23 cellular contexts compared by ENCODE assay signal in genomic region chr7:121406866-121407439, GRCh38. TPM values are rescaled to one million over a fixed set of nuclear protein-coding genes. Genes with fewer than 3 reads are reported as not detected.
DNase-seq lines count a peak whose midpoint lies in the region; FAIRE-seq and TF ChIP-seq lines count a peak whose summit lies in the region.
"Had no signal": no experiment of that assay in that cellular context is flagged by ENCODE, and none has a peak within 500 bp of the region (broad histone marks: within the 10 kb centered on the region; RNA-seq: fewer than 3 reads in every experiment).

No MANE protein-coding gene starts in this region.

- H3K27ac Mint-ChIP-seq in Caco-2 (ENCODE audit: unreplicated experiment) = peak overlapping the region; percentile 79
- H3K27ac Mint-ChIP-seq: CD14-positive monocyte, HFFc6 had no signal

- H4K8ac ChIP-seq in H1 (ENCODE audit: extremely low read depth, insufficient read depth, low read length) = no peak overlapping the region

- no peak overlapping the region for H3K9ac ChIP-seq in H1 (replicated peaks in 1 of 4; ENCODE audit: extremely low read depth in 1 of 4, low read depth in 3 of 4, low read length in 3 of 4)

- no peak overlapping the region for H2BK20ac ChIP-seq in H1 (ENCODE audit: low read length)

- no peak overlapping the region for H3K4me3 Mint-ChIP-seq in Caco-2 (ENCODE audit: unreplicated experiment)
- H3K4me3 Mint-ChIP-seq: CD14-positive monocyte, HFFc6 had no signal

- TF ChIP-seq CTCF in Caco-2 (IDR thresholded peaks at IDR 0.05; ENCODE audit: insufficient read depth in 1 of 2, low read depth in 1 of 2, low read length in 1 of 2, severe bottlenecking in 1 of 2, unreplicated experiment in 1 of 2) (no peak), H1 (IDR thresholded peaks at IDR 0.05; ENCODE audit: control extremely low read depth in 1 of 3, insufficient read depth in 1 of 3, low read depth in 1 of 3, low read length in 3 of 3) (no peak), prostate gland (IDR thresholded peaks at IDR 0.05) (no peak)

- H2BK5ac ChIP-seq in H1 (ENCODE audit: low read depth, low read length) = no peak overlapping the region

- TF ChIP-seq POLR2A in H1 (IDR thresholded peaks at IDR 0.05; ENCODE audit: control extremely low read depth in 1 of 2, low read depth in 2 of 2, low read length in 2 of 2) (no peak), prostate gland (IDR thresholded peaks at IDR 0.05) (no peak)

- H3K36me3 ChIP-seq in Caco-2 (ENCODE audit: control insufficient read depth, insufficient read depth, low read length) (no peaks in the 10 kb centered on the region), H1 (ENCODE audit: control insufficient read depth in 2 of 4, insufficient read depth in 4 of 4, low read length in 3 of 4) (no peaks in the 10 kb centered on the region), prostate gland (no peaks in the 10 kb centered on the region)
- H3K36me3 ChIP-seq: MG63 had no signal

- H2AFZ ChIP-seq in H1 (ENCODE audit: low read length) = no peak overlapping the region

- no peak overlapping the region for H3K14ac ChIP-seq in H1 (ENCODE audit: insufficient read length)

- H3K4me1 Mint-ChIP-seq in Caco-2 (ENCODE audit: low read depth, unreplicated experiment) = peaks cover 15% of the 10 kb centered on the region
- H3K4me1 Mint-ChIP-seq: CD14-positive monocyte had no signal

- no peak overlapping the region for H2BK12ac ChIP-seq in H1 (ENCODE audit: low read depth, low read length)

- H2BK15ac ChIP-seq in H1 (ENCODE audit: low read length) = no peak overlapping the region

- H3K23ac ChIP-seq in H1 (ENCODE audit: insufficient read length) = no peak overlapping the region

- no peak for TF ChIP-seq EP300 in H1 (IDR thresholded peaks at IDR 0.05; ENCODE audit: borderline replicate concordance in 1 of 2, low read depth in 2 of 2, low read length in 2 of 2)

- no peak overlapping the region for H3K18ac ChIP-seq in H1 (ENCODE audit: extremely low read depth, low read length)

- no peak for FAIRE-seq in H1 (lab: Jason Lieb, UNC)
- FAIRE-seq: GM12892, GM18507, RCC 7860 had no signal

- BruUV-seq in Caco-2 (replicated peaks; lab: Mats Ljungman, UMichigan) = no TSS peak

- no peak overlapping the region for H2BK120ac ChIP-seq in H1 (replicated peaks; ENCODE audit: low read depth, low read length)

- H3K23me2 ChIP-seq in H1 (ENCODE audit: low read depth, low read length) = no peaks in the 10 kb centered on the region

- H3K56ac ChIP-seq in H1 (replicated peaks; ENCODE audit: insufficient read length, low read depth, low read length) = no peak overlapping the region

- no peak overlapping the region for H4K91ac ChIP-seq in H1 (replicated peaks; ENCODE audit: insufficient read length, low read length)

- no peak overlapping the region for H4K5ac ChIP-seq in H1 (ENCODE audit: insufficient read length, low read depth, low read length)

- H3K27ac ChIP-seq in H1 (ENCODE audit: low read depth, low read length) (no peak overlapping the region), prostate gland (no peak overlapping the region)
- H3K27ac ChIP-seq: 22Rv1 had no signal

- DNase-seq in Caco-2 = peak; percentile 65 to 78
- DNase-seq in NCI-H526 treated with DMSO at 0.1 percent for 48 hours (lab: John Stamatoyannopoulos, UW) = peak; percentile 13
- DNase-seq in H1 (ENCODE audit: low read depth in 1 of 2, low spot score in 2 of 2) = no peak
- DNase-seq in mucosa of gallbladder (ENCODE audit: low spot score) = peak; percentile 31
- DNase-seq in effector CD8-positive, alpha-beta T cell (lab: John Stamatoyannopoulos, UW) = no peak
- DNase-seq in NCI-H128 (lab: John Stamatoyannopoulos, UW; ENCODE audit: unreplicated experiment) = no peak
- no peak for DNase-seq in prostate gland (ENCODE audit: low spot score)
- DNase-seq in AG08395 (ENCODE audit: low spot score) = no peak
- DNase-seq: DMS53, HFFc6, Kasumi-1, MG63, NCI-H1048, NCI-H1436 treated with DMSO at 0.1 percent for 48 hours, NCI-H2029 treated with DMSO at 0.1 percent for 48 hours, NCI-H2171 treated with DMSO at 0.1 percent for 48 hours, NCI-H446 had no signal

- no peaks in the 10 kb centered on the region for H3K27me3 Mint-ChIP-seq in Caco-2 (ENCODE audit: insufficient read depth, unreplicated experiment)
- H3K27me3 Mint-ChIP-seq: IgD-negative memory B cell had no signal

- 84% methylated on average over 2 of the region's 2 CpGs; no CpG with 5 or more reads in 1 of the 2 experiments for WGBS in H1 (ENCODE audit: extremely low coverage in 1 of 2, insufficient coverage in 1 of 2, insufficient read length in 1 of 2, insufficient replicate concordance in 2 of 2, low coverage in 1 of 2, low lambda C conversion rate in 2 of 2, missing lambda C conversion rate in 1 of 2), 2 experiments
- 93% methylated on average over 2 of the region's 2 CpGs for WGBS in prostate gland

- no peaks in the 10 kb centered on the region for H3K79me1 ChIP-seq in H1 (ENCODE audit: low read depth, low read length)

- CTCF ChIA-PET in Caco-2 (lab: Charles Lee) = interaction anchor here (1.0 kb wide), 1 partner anchor 11 kb away, joined by 6 read pairs; the partner anchor contains the start of gene FAM3C
- CTCF ChIA-PET in H1 (lab: Charles Lee; ENCODE audit: partially characterized antibody) = interaction anchor here (1.0 to 3.2 kb wide), 3 partner anchors 11 to 587 kb away, joined by 3 to 15 read pairs (median 8); partner anchors contain the start of gene FAM3C

- H3K4me2 ChIP-seq in H1 (ENCODE audit: insufficient read depth in 1 of 2, low read depth in 2 of 2, low read length in 2 of 2) = no peak overlapping the region

- no peaks in the 10 kb centered on the region for H3K79me2 ChIP-seq in H1 (ENCODE audit: control insufficient read depth in 1 of 2, insufficient read depth in 2 of 2, low read length in 2 of 2)

- no peak overlapping the region for H3K4ac ChIP-seq in H1 (replicated peaks; ENCODE audit: insufficient read length, low read depth, low read length)

- POLR2A ChIA-PET in Caco-2 (lab: Charles Lee) (no interaction called here), H1 (lab: Charles Lee; ENCODE audit: partially characterized antibody) (interaction anchor here (1.6 kb wide), 1 partner anchor 11 kb away, joined by 6 read pairs; the partner anchor contains the start of gene FAM3C)

- no peaks in the 10 kb centered on the region for H3K9me3 ChIP-seq in Caco-2
- H3K9me3 ChIP-seq in H1 (ENCODE audit: insufficient read depth in 2 of 2, low read depth in 1 of 2, low read length in 1 of 2) = no peaks in the 10 kb centered on the region
- H3K9me3 ChIP-seq in prostate gland = no peaks in the 10 kb centered on the region
- H3K9me3 ChIP-seq: MG63 had no signal

- no peak overlapping the region for H3K4me3 ChIP-seq in Caco-2 (ENCODE audit: low read depth, low read length)
- no peak overlapping the region for H3K4me3 ChIP-seq in H1 (ENCODE audit: extremely low read depth in 1 of 4, insufficient read depth in 2 of 4, low read depth in 3 of 4, low read length in 4 of 4)
- no peak overlapping the region for H3K4me3 ChIP-seq in prostate gland
- H3K4me3 ChIP-seq: MG63 had no signal

- intact Hi-C loops in Caco-2 (cut with micrococcal nuclease; ENCODE audit: unreplicated experiment) (loop anchor here (1.0 kb wide), 2 partner anchors 11 to 14 kb away; partner anchors contain the start of gene FAM3C), prostate gland (cut with DNase I) (no loop called here)

- peaks cover 20% of the 10 kb centered on the region for H3K4me1 ChIP-seq in Caco-2
- H3K4me1 ChIP-seq in H1 (replicated peaks in 1 of 4; ENCODE audit: control insufficient read depth in 3 of 4, insufficient read depth in 4 of 4, low read length in 3 of 4) = peaks cover 0 to 2% (median 0%) of the 10 kb centered on the region in 4 experiments; a peak in 2 of 7 replicates
- no peaks in the 10 kb centered on the region for H3K4me1 ChIP-seq in prostate gland (replicated peaks)

- no peak overlapping the region for H2AK5ac ChIP-seq in H1 (ENCODE audit: low read depth, low read length)

- no peaks in the 10 kb centered on the region for H3K27me3 ChIP-seq in Caco-2 (replicated peaks; ENCODE audit: control insufficient read depth, insufficient read depth, low read length)
- no peaks in the 10 kb centered on the region for H3K27me3 ChIP-seq in H1 (replicated peaks in 1 of 4; ENCODE audit: control insufficient read depth in 3 of 4, extremely low read depth in 1 of 4, insufficient read depth in 3 of 4, low read length in 3 of 4)
- no peaks in the 10 kb centered on the region for H3K27me3 ChIP-seq in prostate gland (replicated peaks; ENCODE audit: insufficient read depth)
- H3K27me3 ChIP-seq: MG63 had no signal

- TF ChIP-seq RAD21 in H1 (IDR thresholded peaks at IDR 0.05 in 1 of 2, conservative IDR thresholded peaks at IDR 0.05 in 1 of 2; ENCODE audit: low read depth in 2 of 2, low read length in 2 of 2) = no peak

- no peaks in the 10 kb centered on the region for H3K36me3 Mint-ChIP-seq in Caco-2 (ENCODE audit: insufficient read depth, unreplicated experiment)
- H3K36me3 Mint-ChIP-seq: CD14-positive monocyte had no signal

- no peaks in the 10 kb centered on the region for H3K9me3 Mint-ChIP-seq in Caco-2 (ENCODE audit: unreplicated experiment)
- H3K9me3 Mint-ChIP-seq: HFFc6, IgD-negative memory B cell had no signal

- no peaks in the 10 kb centered on the region for H4K20me1 ChIP-seq in H1 (replicated peaks in 1 of 2; ENCODE audit: control insufficient read depth in 1 of 2, insufficient read depth in 2 of 2, low read length in 2 of 2)

TF ChIP-seq in H1, 55 proteins besides CTCF, POLR2A, EP300 and RAD21:
- TF ChIP-seq CBX8 (IDR thresholded peaks at IDR 0.05; ENCODE audit: borderline replicate concordance, low read depth, low read length) (no peak), TEAD4 (IDR thresholded peaks at IDR 0.05; ENCODE audit: low read depth, low read length) (peak; percentile 61)

RNA-seq across cellular contexts. Expression of gene FAM3C, which starts 10.8 kb away (rescaled TPM):
- total RNA-seq in Caco-2 (2022) (40.2 and 40.5 TPM in 2 replicates), mucosa of gallbladder (64.8 TPM), prostate gland (10 to 100 TPM; 31.9 to 34.8 TPM)
- 71.5 and 77.7 TPM in 2 replicates for total RNA-seq in H1 (2021; fragmentation: NEBNext Ultra II Directional; extraction: Animal tissue kit (Norgen Biotek cat#: 25700))
- 13.8 and 27.0 TPM in 2 replicates for polyA plus RNA-seq in H1 (2011; rRNA removed)
- 45.7 TPM for polyA plus RNA-seq in H1 (2011; cell fraction: cytosol; rRNA removed)
- polyA plus RNA-seq in H1 (2011; cell fraction: nucleus; rRNA removed) = 7.3 TPM
- 44.1 to 86.5 TPM (median 44.7 TPM) in 4 replicates for polyA plus RNA-seq in H1 (2012, experiment 1 of 2)
- polyA plus RNA-seq in H1 (2012, experiment 2 of 2) = 9.6 TPM
- polyA plus RNA-seq in H1 (2013, experiment 1 of 2) = 51.4 TPM
- polyA plus RNA-seq in H1 (2013, experiment 2 of 2) = 69.0 TPM
- polyA minus RNA-seq in H1 (2011; rRNA and poly(A)+ RNA removed) = 17.2 and 17.9 TPM in 2 replicates
- polyA minus RNA-seq in H1 (2011; cell fraction: cytosol; rRNA and poly(A)+ RNA removed) = 13.4 TPM
- 63.5 TPM for polyA minus RNA-seq in H1 (2011; cell fraction: nucleus; rRNA and poly(A)+ RNA removed)

Comparison
In these comparisons a context has a peak if more than half of its experiments do, and no peak if none do; other contexts are left out.
1. DNase-seq: peak in Caco-2 (2 of 2), NCI-H526 treated with DMSO at 0.1 percent for 48 hours (single experiment) and mucosa of gallbladder (single experiment); none in H1 (0 of 2), effector CD8-positive, alpha-beta T cell (single experiment), NCI-H128 (single experiment), prostate gland (single experiment) and AG08395 (single experiment).